Comparison of ENCODE assay signal across 19 cellular contexts in genomic region chr10:126059101-126059826, GRCh38.
DNase-seq lines count a peak whose midpoint lies in the region; ATAC-seq and FAIRE-seq lines count a peak whose summit lies in the region.
"Had no signal": no experiment of that assay in that cellular context is flagged by ENCODE, and none has a peak within 500 bp of the region (broad histone marks: within the 10 kb centered on the region; RNA-seq: fewer than 3 reads in every experiment).

No MANE protein-coding gene starts in this region.

- DNase-seq in HT1080 (ENCODE audit: low read depth): peak; percentile 16
- DNase-seq in astrocyte of the hippocampus (ENCODE audit: low read depth, low spot score): peak; percentile 64
- peak; percentile 20 for DNase-seq in urothelium cell line (ENCODE audit: low spot score)
- DNase-seq in dedifferentiated amniotic fluid mesenchymal stem cell (ENCODE audit: extremely low spot score): no peak
- no peak for DNase-seq in DMS 273 (lab: John Stamatoyannopoulos, UW; ENCODE audit: unreplicated experiment)
- DNase-seq: activated CD8-positive, alpha-beta memory T cell treated with anti-CD3 and anti-CD28 coated beads for 24 hours; activated naive CD4-positive, alpha-beta T cell treated with anti-CD3 and anti-CD28 coated beads for 36 hours; DMS 273 treated with DMSO at 0.1 percent for 48 hours; foreskin melanocyte; natural killer cell; NCI-H345; Peyer's patch; spleen; T-helper 9 cell; thyroid gland had no signal

- FAIRE-seq in islet of Langerhans (lab: Jason Lieb, UNC) (peak; percentile 66), urothelium cell line (lab: Jason Lieb, UNC) (no peak)
- FAIRE-seq: GM12892, keratinocyte had no signal

- no peak for ATAC-seq in HG03432 (IDR thresholded peaks at IDR 0.05; ENCODE audit: unreplicated experiment)
- ATAC-seq: natural killer cell had no signal

Comparison
In these comparisons a context has a peak if more than half of its experiments do, and no peak if none do; other contexts are left out.
1. DNase-seq: peak in HT1080 (single experiment), astrocyte of the hippocampus (single experiment) and urothelium cell line (single experiment); none in dedifferentiated amniotic fluid mesenchymal stem cell (single experiment) and DMS 273 (single experiment).